Comparison of ENCODE assay signal across 23 cellular contexts in the genomic region with DNA sequence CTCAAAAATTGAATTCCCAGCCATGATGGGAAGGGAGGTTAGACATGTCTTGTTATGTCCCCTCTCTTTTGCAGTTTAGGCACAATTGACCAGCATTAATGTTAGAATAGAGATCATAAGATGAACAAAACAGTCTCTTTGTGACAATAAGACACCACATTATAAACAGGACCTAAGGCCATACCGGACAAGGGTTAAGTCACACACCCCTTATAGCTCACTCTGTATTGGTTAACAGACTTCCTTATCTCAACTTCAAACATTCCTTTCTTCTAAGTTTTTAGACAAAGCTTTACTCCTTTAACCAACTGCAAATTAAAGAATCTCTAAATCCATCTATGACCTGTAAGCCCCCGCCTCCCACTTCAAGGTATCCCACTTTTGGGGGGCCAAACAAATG.
"Had no signal": no experiment of that assay in that cellular context is flagged by ENCODE, and none has a peak within 500 bp of the region (broad histone marks: within the 10 kb centered on the region; RNA-seq: fewer than 3 reads in every experiment).

No MANE protein-coding gene starts in this region.

- H3K4me1 ChIP-seq: colonic mucosa, esophagus muscularis mucosa, esophagus squamous epithelium, foreskin keratinocyte, gastrocnemius medialis, gastroesophageal sphincter had no signal

- DNase-seq: colonic mucosa; cortex of kidney; dermis blood vessel endothelial cell; dorsolateral prefrontal cortex; effector CD4-positive, alpha-beta T cell; effector CD8-positive, alpha-beta T cell; effector memory CD4-positive, alpha-beta T cell; effector memory CD8-positive, alpha-beta T cell; endodermal cell; erythroblast; esophagus squamous epithelium; foreskin fibroblast; foreskin keratinocyte; foreskin melanocyte; gastrocnemius medialis; glutamatergic neuron; head of caudate nucleus; heart left ventricle; heart right ventricle had no signal

- H3K4me3 ChIP-seq: colonic mucosa, coronary artery, dorsolateral prefrontal cortex, esophagus muscularis mucosa, esophagus squamous epithelium, gastrocnemius medialis, gastroesophageal sphincter, heart left ventricle, heart right ventricle had no signal

- H3K36me3 ChIP-seq: colonic mucosa, esophagus muscularis mucosa, esophagus squamous epithelium, gastrocnemius medialis, gastroesophageal sphincter, heart left ventricle, heart right ventricle had no signal

- H3K9me3 ChIP-seq: colonic mucosa, esophagus muscularis mucosa, esophagus squamous epithelium, gastrocnemius medialis, gastroesophageal sphincter, heart left ventricle, heart right ventricle had no signal

- ATAC-seq: effector memory CD8-positive, alpha-beta T cell; esophagus mucosa; foreskin keratinocyte; gastrocnemius medialis; gastroesophageal sphincter; heart left ventricle; heart right ventricle had no signal
